Comparison of ENCODE assay signal across 1 cellular context in genomic region chr6:84002226-84002625, GRCh38.
TF ChIP-seq lines count a peak whose summit lies in the region.

No MANE protein-coding gene starts in this region.

TF ChIP-seq in GM23338, 12 proteins besides CTCF, POLR2A, EP300 and RAD21 (continued from another document):
- TF ChIP-seq, protein P1, sequence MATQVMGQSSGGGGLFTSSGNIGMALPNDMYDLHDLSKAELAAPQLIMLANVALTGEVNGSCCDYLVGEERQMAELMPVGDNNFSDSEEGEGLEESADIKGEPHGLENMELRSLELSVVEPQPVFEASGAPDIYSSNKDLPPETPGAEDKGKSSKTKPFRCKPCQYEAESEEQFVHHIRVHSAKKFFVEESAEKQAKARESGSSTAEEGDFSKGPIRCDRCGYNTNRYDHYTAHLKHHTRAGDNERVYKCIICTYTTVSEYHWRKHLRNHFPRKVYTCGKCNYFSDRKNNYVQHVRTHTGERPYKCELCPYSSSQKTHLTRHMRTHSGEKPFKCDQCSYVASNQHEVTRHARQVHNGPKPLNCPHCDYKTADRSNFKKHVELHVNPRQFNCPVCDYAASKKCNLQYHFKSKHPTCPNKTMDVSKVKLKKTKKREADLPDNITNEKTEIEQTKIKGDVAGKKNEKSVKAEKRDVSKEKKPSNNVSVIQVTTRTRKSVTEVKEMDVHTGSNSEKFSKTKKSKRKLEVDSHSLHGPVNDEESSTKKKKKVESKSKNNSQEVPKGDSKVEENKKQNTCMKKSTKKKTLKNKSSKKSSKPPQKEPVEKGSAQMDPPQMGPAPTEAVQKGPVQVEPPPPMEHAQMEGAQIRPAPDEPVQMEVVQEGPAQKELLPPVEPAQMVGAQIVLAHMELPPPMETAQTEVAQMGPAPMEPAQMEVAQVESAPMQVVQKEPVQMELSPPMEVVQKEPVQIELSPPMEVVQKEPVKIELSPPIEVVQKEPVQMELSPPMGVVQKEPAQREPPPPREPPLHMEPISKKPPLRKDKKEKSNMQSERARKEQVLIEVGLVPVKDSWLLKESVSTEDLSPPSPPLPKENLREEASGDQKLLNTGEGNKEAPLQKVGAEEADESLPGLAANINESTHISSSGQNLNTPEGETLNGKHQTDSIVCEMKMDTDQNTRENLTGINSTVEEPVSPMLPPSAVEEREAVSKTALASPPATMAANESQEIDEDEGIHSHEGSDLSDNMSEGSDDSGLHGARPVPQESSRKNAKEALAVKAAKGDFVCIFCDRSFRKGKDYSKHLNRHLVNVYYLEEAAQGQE (IDR thresholded peaks at IDR 0.05; ENCODE audit: unreplicated experiment), result no peak
